In the genomic region with DNA sequence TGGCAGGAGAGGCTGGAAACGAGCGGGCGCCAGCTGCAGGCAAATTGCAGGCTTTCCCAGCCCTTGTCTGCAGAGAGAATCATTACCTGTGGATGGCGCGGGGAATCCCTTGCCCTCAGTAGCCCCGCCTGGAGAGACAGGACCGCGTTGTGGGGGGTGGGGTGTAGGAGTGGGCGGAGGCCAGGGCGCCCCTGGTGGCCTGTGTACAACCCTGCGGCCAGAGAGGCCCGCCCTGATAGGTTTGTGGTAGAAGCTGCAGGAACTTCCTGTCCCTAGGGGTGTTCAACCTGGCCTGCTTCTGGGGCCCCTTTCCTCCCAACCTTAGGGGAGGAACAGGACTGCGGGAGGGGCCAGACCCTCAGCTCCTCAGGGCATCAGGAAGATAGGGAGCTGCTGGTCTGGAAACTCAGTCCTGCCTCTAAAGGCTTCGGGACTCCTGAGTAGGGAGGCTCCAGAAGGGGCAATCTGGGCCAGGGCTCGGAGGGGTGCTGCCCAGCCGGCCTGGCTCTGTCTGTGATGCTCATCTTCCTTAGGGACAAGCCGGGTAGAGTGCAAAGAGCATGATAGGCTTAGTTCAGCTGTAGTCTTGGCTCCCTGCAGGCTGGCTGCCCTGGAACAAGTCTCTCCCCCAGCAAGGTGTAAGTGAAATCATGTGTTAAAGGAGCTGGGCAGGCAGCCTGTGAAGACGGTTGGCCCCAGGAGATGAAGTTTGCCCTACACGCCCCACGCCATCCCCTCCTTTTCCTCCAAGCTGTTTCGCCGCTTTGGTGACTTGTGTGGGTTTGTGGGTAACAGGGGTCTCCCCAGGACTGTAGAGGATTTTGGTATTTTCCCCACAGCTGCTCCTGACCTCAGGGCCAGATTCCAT, we compare ENCODE assay signal across 8 cellular contexts. TPM values are rescaled to one million over a fixed set of nuclear protein-coding genes. Genes with fewer than 3 reads are reported as not detected.
DNase-seq lines count a peak whose midpoint lies in the region; ATAC-seq and TF ChIP-seq lines count a peak whose summit lies in the region.

No MANE protein-coding gene starts in this region.

- H3K4me3 ChIP-seq in Peyer's patch = peak overlapping the region; percentile 60 to 72 (median 72)
- peak overlapping the region; percentile 79 for H3K4me3 ChIP-seq in fibroblast of mammary gland (ENCODE audit: control insufficient read depth, low read depth, low read length)

- ATAC-seq in GM21515 (IDR thresholded peaks at IDR 0.05; ENCODE audit: unreplicated experiment) = peak; percentile 74
- ATAC-seq in natural killer cell treated with Interleukin-12 subunit alpha and Interleukin-12 subunit beta and Interleukin-15 and Interleukin-18, amount 100 ng/mL, for 72 hours = peak; percentile 85 to 88

- H3K36me3 ChIP-seq in Peyer's patch = peaks cover 0 to 3% (median 0%) of the 10 kb centered on the region in 3 donors

- no peaks in the 10 kb centered on the region for H3K9me3 ChIP-seq in Peyer's patch

- H3K4me3 Mint-ChIP-seq in natural killer cell treated with Interleukin-12 subunit alpha and Interleukin-12 subunit beta and Interleukin-15 and Interleukin-18, amount 100 ng/mL, for 72 hours = peak overlapping the region; percentile 89

- H3K27me3 Mint-ChIP-seq in natural killer cell treated with Interleukin-12 subunit alpha and Interleukin-12 subunit beta and Interleukin-15 and Interleukin-18, amount 100 ng/mL, for 72 hours = no peaks in the 10 kb centered on the region

- peaks cover 0 to 46% (median 39%) of the 10 kb centered on the region in 4 donors for H3K4me1 ChIP-seq in Peyer's patch

- TF ChIP-seq POLR2A in Peyer's patch (IDR thresholded peaks at IDR 0.05) = no peak

- H3K27me3 ChIP-seq in Peyer's patch = no peaks in the 10 kb centered on the region

- H3K4me1 Mint-ChIP-seq in natural killer cell treated with Interleukin-12 subunit alpha and Interleukin-12 subunit beta and Interleukin-15 and Interleukin-18, amount 100 ng/mL, for 72 hours (ENCODE audit: low read depth in 2 of 2) = peaks cover 47 to 59% of the 10 kb centered on the region in 2 donors

- no peaks in the 10 kb centered on the region for H3K9me3 Mint-ChIP-seq in natural killer cell treated with Interleukin-12 subunit alpha and Interleukin-12 subunit beta and Interleukin-15 and Interleukin-18, amount 100 ng/mL, for 72 hours

- DNase-seq in DMS153 treated with DMSO at 0.1 percent for 48 hours (lab: John Stamatoyannopoulos, UW; ENCODE audit: unreplicated experiment) = peak; percentile 92
- DNase-seq in HuH-7 (ENCODE audit: low spot score) = peak; percentile 98
- peak; percentile 90 to 97 (median 97) for DNase-seq in Peyer's patch
- DNase-seq in activated T-helper 1 cell treated with Interleukin-2 at 50 U/mL for 16 hours (ENCODE audit: low read depth) = peak; percentile 84
- DNase-seq in fibroblast of mammary gland (ENCODE audit: low read depth) = peak; percentile 72
- DNase-seq in natural killer cell treated with Interleukin-12 subunit alpha and Interleukin-12 subunit beta and Interleukin-15 and Interleukin-18, amount 100 ng/mL, for 72 hours (ENCODE audit: low spot score) = peak; percentile 89
- peak; percentile 81 for DNase-seq in stimulated activated naive CD4-positive, alpha-beta T cell treated with Interleukin-2 at 50 U/mL for 16 hours (lab: John Stamatoyannopoulos, UW)

- H3K27ac ChIP-seq in Peyer's patch = peak overlapping the region; percentile 77 to 97 (median 86)

- no peaks in the 10 kb centered on the region for H3K36me3 Mint-ChIP-seq in natural killer cell treated with Interleukin-12 subunit alpha and Interleukin-12 subunit beta and Interleukin-15 and Interleukin-18, amount 100 ng/mL, for 72 hours

- peak overlapping the region; percentile 71 for H3K27ac Mint-ChIP-seq in natural killer cell treated with Interleukin-12 subunit alpha and Interleukin-12 subunit beta and Interleukin-15 and Interleukin-18, amount 100 ng/mL, for 72 hours

- TF ChIP-seq CTCF in Peyer's patch (IDR thresholded peaks at IDR 0.05) = peak; percentile 81 to 93 (median 90)
- peak; percentile 83 for TF ChIP-seq CTCF in fibroblast of mammary gland (conservative IDR thresholded peaks at IDR 0.05; ENCODE audit: control insufficient read depth, insufficient read depth, low read depth, low read length)

RNA-seq across cellular contexts. Expression of gene SUSD2, which starts 24.1 kb away (rescaled TPM):
- 100 to 1,000 TPM in 2 of 4 donors, 10 to 100 TPM in 2; 10.7 to 367 (median 209) TPM for total RNA-seq in Peyer's patch
- 1 to 10 TPM; 2.4 to 2.7 TPM for total RNA-seq in natural killer cell treated with Interleukin-12 subunit alpha and Interleukin-12 subunit beta and Interleukin-15 and Interleukin-18, amount 100 ng/mL, for 72 hours

Comparison
In these comparisons a context has a peak if more than half of its experiments do, and no peak if none do; other contexts are left out.
1. Peak in every context shown above with its lines: DNase-seq, ATAC-seq, H3K4me3 ChIP-seq and H3K27ac ChIP-seq.